Comparison of ENCODE assay signal across 9 cellular contexts in the genomic region with DNA sequence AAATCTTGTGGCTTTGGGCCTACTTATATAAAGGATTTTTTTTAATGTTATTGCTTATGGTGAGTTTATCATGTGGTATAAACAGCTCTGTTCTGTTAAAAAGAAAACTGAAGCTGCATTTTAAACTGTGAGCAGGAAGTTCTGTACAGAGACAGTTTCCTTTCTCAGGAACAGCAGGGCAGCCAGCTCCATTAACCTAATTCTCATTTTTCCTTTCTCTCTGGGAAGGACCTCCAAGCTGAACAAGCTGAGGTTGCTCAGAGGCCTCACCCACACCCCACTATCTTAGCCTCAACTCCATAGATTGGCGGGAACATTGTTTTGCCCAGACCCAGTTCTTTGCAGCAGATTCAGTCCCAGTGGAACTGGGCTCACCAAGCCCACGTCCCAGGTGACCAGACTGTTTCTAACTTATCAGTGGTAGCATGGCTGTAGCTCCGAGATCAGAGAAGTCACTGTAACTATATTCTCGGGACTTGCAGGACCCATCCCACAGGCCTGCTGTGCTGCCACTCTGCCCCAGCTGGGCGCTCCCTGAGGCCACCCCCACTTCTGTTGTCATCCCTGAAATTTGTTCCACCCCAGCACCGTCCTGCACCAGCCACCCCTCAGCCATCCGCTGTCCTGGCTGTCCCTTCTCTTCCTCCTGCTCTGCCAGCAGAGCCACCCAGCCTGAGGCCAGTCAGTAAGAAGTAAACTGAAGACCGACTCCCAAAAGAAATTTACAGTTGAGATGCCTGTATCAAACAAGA. TPM values are rescaled to one million over a fixed set of nuclear protein-coding genes. Genes with fewer than 3 reads are reported as not detected.
DNase-seq lines count a peak whose midpoint lies in the region; ATAC-seq and TF ChIP-seq lines count a peak whose summit lies in the region.
"Had no signal": no experiment of that assay in that cellular context is flagged by ENCODE, and none has a peak within 500 bp of the region (broad histone marks: within the 10 kb centered on the region; RNA-seq: fewer than 3 reads in every experiment).

No MANE protein-coding gene starts in this region.

- CTCF ChIA-PET in activated CD8-positive, alpha-beta memory T cell treated with anti-CD3 and anti-CD28 coated beads, Interleukin-2, amount 10 ng/mL, durations not matched to agents 7 days and 5 days (lab: Charles Lee): interaction anchor here (0.9 to 2.9 kb wide), 7 partner anchors 10 to 103 kb away, joined by 3 to 18 read pairs (median 5); no protein-coding TSS in a partner anchor

- H3K4me3 Mint-ChIP-seq in activated CD8-positive, alpha-beta memory T cell treated with anti-CD3 and anti-CD28 coated beads, Interleukin-2, amount 10 ng/mL, durations not matched to agents 7 days and 5 days: no peak overlapping the region
- H3K4me3 Mint-ChIP-seq: activated T-cell treated with anti-CD3 and anti-CD28 coated beads, Interleukin-2, amount 50 U/mL, for 4 hours had no signal

- H3K36me3 Mint-ChIP-seq in activated CD8-positive, alpha-beta memory T cell treated with anti-CD3 and anti-CD28 coated beads, Interleukin-2, amount 10 ng/mL, durations not matched to agents 7 days and 5 days: peaks cover 1% of the 10 kb centered on the region

- H3K4me1 Mint-ChIP-seq in activated CD8-positive, alpha-beta memory T cell treated with anti-CD3 and anti-CD28 coated beads, Interleukin-2, amount 10 ng/mL, durations not matched to agents 7 days and 5 days: peaks cover 22% of the 10 kb centered on the region

- ATAC-seq in activated CD8-positive, alpha-beta memory T cell treated with anti-CD3 and anti-CD28 coated beads, Interleukin-2, amount 10 ng/mL, durations not matched to agents 7 days and 5 days: peak; percentile 33
- ATAC-seq in HG02763 (IDR thresholded peaks at IDR 0.05; ENCODE audit: unreplicated experiment): no peak
- ATAC-seq: activated T-cell treated with anti-CD3 and anti-CD28 coated beads, Interleukin-2, amount 50 U/mL, for 4 hours had no signal

- no peak overlapping the region for H3K4me3 ChIP-seq in transverse colon

- H3K27me3 Mint-ChIP-seq in activated CD8-positive, alpha-beta memory T cell treated with anti-CD3 and anti-CD28 coated beads, Interleukin-2, amount 10 ng/mL, durations not matched to agents 7 days and 5 days: no peaks in the 10 kb centered on the region

- peaks cover 27 to 60% (median 35%) of the 10 kb centered on the region in 4 donors for H3K4me1 ChIP-seq in transverse colon

- H3K9me3 ChIP-seq in transverse colon: no peaks in the 10 kb centered on the region

- H3K36me3 ChIP-seq in transverse colon: no peaks in the 10 kb centered on the region

- in situ Hi-C loops in transverse colon (cut with MboI; ENCODE audit: low pct_ligation_motif_present in 1 of 4, low pct_unique_long_range_greater_than_20kb in 1 of 4, low sequenced_read_pairs in 3 of 4): no loop called here

- intact Hi-C loops in transverse colon (cut with DNase I; ENCODE audit: low total_unique reads): no loop called here

- H3K27ac Mint-ChIP-seq in activated CD8-positive, alpha-beta memory T cell treated with anti-CD3 and anti-CD28 coated beads, Interleukin-2, amount 10 ng/mL, durations not matched to agents 7 days and 5 days: peak overlapping the region; percentile 87

- 61 to 74% methylated on average over 4 to 8 of the region's 8 CpGs for WGBS in transverse colon (ENCODE audit: low coverage in 1 of 2), 2 donors

- peaks cover 4% of the 10 kb centered on the region for H3K9me3 Mint-ChIP-seq in activated CD8-positive, alpha-beta memory T cell treated with anti-CD3 and anti-CD28 coated beads, Interleukin-2, amount 10 ng/mL, durations not matched to agents 7 days and 5 days (ENCODE audit: low read depth)
- H3K9me3 Mint-ChIP-seq: activated T-cell treated with anti-CD3 and anti-CD28 coated beads, Interleukin-2, amount 50 U/mL, for 4 hours had no signal

- no peaks in the 10 kb centered on the region for H3K27me3 ChIP-seq in transverse colon

- TF ChIP-seq POLR2A in transverse colon (IDR thresholded peaks at IDR 0.05): no peak

- H3K27ac ChIP-seq in angular gyrus (ENCODE audit: low read depth, low read length) (peak overlapping the region; percentile 74), transverse colon (peak overlapping the region; percentile 55 to 76 (median 68))

- DNase-seq in activated CD8-positive, alpha-beta memory T cell treated with anti-CD3 and anti-CD28 coated beads, Interleukin-2, amount 10 ng/mL, durations not matched to agents 7 days and 5 days: peak; percentile 38
- DNase-seq in activated CD8-positive, alpha-beta memory T cell treated with anti-CD3 and anti-CD28 coated beads for 24 hours: no peak
- DNase-seq in lung microvascular endothelial cell (ENCODE audit: low read depth in 2 of 2) (peak; percentile 54 to 67), transverse colon (no peak), NCI-H526 treated with DMSO at 0.1 percent for 48 hours (lab: John Stamatoyannopoulos, UW) (no peak), retina (no peak)
- DNase-seq: activated T-cell treated with anti-CD3 and anti-CD28 coated beads, Interleukin-2, amount 50 U/mL, for 4 hours had no signal

- no peak for TF ChIP-seq EP300 in transverse colon (IDR thresholded peaks at IDR 0.05; ENCODE audit: low read depth)

- no peak for TF ChIP-seq CTCF in transverse colon (IDR thresholded peaks at IDR 0.05)

RNA-seq across cellular contexts. Expression of a gene that starts 33.2 kb away (rescaled TPM):
- 10 to 100 TPM; 15.4 to 18.3 TPM for total RNA-seq in activated CD8-positive, alpha-beta memory T cell treated with anti-CD3 and anti-CD28 coated beads, Interleukin-2, amount 10 ng/mL, durations not matched to agents 7 days and 5 days
- 2.8 and 3.1 TPM in 2 replicates for total RNA-seq in lung microvascular endothelial cell
- 100 to 1,000 TPM; 112 to 214 (median 172) TPM for total RNA-seq in transverse colon

Comparison
In these comparisons a context has a peak if more than half of its experiments do, and no peak if none do; other contexts are left out.
1. DNase-seq: peak in activated CD8-positive, alpha-beta memory T cell treated with anti-CD3 and anti-CD28 coated beads, Interleukin-2, amount 10 ng/mL, durations not matched to agents 7 days and 5 days (single experiment) and lung microvascular endothelial cell (2 of 2); none in activated CD8-positive, alpha-beta memory T cell treated with anti-CD3 and anti-CD28 coated beads for 24 hours (single experiment), transverse colon (single experiment), NCI-H526 treated with DMSO at 0.1 percent for 48 hours (single experiment) and retina (single experiment).
2. RNA of a gene that starts 33.2 kb away (total RNA-seq): 112 to 214 TPM in transverse colon; 15.4 to 18.3 TPM in activated CD8-positive, alpha-beta memory T cell treated with anti-CD3 and anti-CD28 coated beads, Interleukin-2, amount 10 ng/mL, durations not matched to agents 7 days and 5 days and 2.8 to 3.1 TPM in lung microvascular endothelial cell; every median in the first group is over 4 times any median in the second.